Comparison of ENCODE assay signal across 7 cellular contexts in the genomic region with DNA sequence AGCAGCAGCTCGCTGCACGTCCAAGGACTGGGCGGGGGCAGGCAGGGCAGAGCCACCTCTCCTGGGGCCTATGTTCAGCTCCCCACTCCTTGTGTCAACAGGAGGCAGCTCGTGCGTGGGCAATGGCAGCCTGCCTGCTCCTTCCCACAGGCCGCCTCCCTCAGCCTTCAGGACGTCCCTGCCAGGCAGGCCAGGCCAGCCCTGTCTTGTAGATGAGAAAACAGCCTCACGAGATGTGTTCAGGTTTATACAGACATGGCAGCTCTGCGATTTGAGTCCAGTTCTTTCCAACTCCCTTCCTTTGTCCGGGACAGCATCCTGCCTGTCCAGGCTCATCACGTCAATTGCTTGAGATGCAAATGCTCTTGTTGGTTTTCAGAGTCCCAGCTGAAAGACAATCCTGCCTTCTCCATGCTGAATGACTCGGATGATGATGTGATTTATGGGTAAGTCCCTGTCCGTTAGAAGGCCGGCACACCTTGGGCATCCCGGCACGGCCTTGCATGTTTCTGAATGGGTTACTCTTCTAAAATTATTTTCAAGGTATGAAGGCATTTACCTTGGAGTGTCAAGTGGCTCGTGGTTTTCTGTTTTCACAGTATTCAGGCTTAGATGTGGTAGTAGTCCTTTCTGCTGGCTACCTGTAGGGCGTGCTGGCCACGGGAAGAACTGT. TPM values are rescaled to one million over a fixed set of nuclear protein-coding genes. Genes with fewer than 3 reads are reported as not detected.
A peak's percentile ranks its signal among the peaks of the same experiment; 100 is the strongest.
DNase-seq lines count a peak whose midpoint lies in the region; ATAC-seq and TF ChIP-seq lines count a peak whose summit lies in the region.

No MANE protein-coding gene starts in this region.

- peak overlapping the region in 1 of 3 donors; percentile 15 for H3K4me3 ChIP-seq in breast epithelium
- H3K4me3 ChIP-seq in left lung, result no peak overlapping the region

- no peak for DNase-seq in RWPE1 (ENCODE audit: low spot score)
- peak; percentile 42 to 77 for DNase-seq in breast epithelium (ENCODE audit: low spot score in 2 of 2)
- peak; percentile 52 to 80 for DNase-seq in left lung
- DNase-seq in stromal cell of bone marrow (ENCODE audit: low read depth), result peak; percentile 67
- no peak for DNase-seq in GM10266 (ENCODE audit: extremely low spot score)
- DNase-seq in ureter (ENCODE audit: low spot score), result no peak

- no peak for TF ChIP-seq POLR2A in breast epithelium (IDR thresholded peaks at IDR 0.05)

- intact Hi-C loops in breast epithelium (cut with DNase I; ENCODE audit: low total_unique reads) (no loop called here), left lung (cut with DNase I) (no loop called here)

- H3K9me3 ChIP-seq in breast epithelium (no peaks in the 10 kb centered on the region), left lung (no peaks in the 10 kb centered on the region)

- peak; percentile 35 for ATAC-seq in left lung
- no peak for ATAC-seq in HG02798 (IDR thresholded peaks at IDR 0.05; ENCODE audit: poor library complexity, unreplicated experiment)

- POLR2A ChIA-PET in RWPE1 (lab: Yijun Ruan, JAX; ENCODE audit: low non-redundant PET), result no interaction called here

- TF ChIP-seq CTCF in RWPE1 (conservative IDR thresholded peaks at IDR 0.05; ENCODE audit: low read depth) (no peak), breast epithelium (IDR thresholded peaks at IDR 0.05) (no peak), left lung (IDR thresholded peaks at IDR 0.05) (no peak), GM10266 (IDR thresholded peaks at IDR 0.05; ENCODE audit: control insufficient read depth, insufficient read depth, low read depth, missing control alignments) (no peak)

- no peaks in the 10 kb centered on the region for H3K36me3 ChIP-seq in breast epithelium
- H3K36me3 ChIP-seq in left lung, result peaks cover 0 to 93% of the 10 kb centered on the region in 2 donors

- H3K27me3 ChIP-seq in breast epithelium (no peaks in the 10 kb centered on the region), left lung (no peaks in the 10 kb centered on the region)

- peak overlapping the region; percentile 60 for H3K27ac ChIP-seq in RWPE1
- H3K27ac ChIP-seq in breast epithelium, result peak overlapping the region; percentile 58 to 60
- H3K27ac ChIP-seq in left lung, result peak overlapping the region; percentile 45 to 61

- H3K4me1 ChIP-seq in breast epithelium (no peaks in the 10 kb centered on the region), left lung (peaks cover 11 to 20% of the 10 kb centered on the region in 2 donors)

- CTCF ChIA-PET in RWPE1 (lab: Yijun Ruan, JAX), result no interaction called here

RNA-seq across cellular contexts. Expression of a gene that starts 13.5 kb away (rescaled TPM):
- total RNA-seq in breast epithelium, result 10 to 100 TPM; 48.2 to 76.1 (median 73.4) TPM
- 100 to 1,000 TPM; 147 to 163 TPM for total RNA-seq in left lung
- 117 TPM for total RNA-seq in ureter

RNA-seq across cellular contexts. Expression of a gene that starts 18.8 kb away (rescaled TPM):
- total RNA-seq in breast epithelium (1 to 10 TPM; 5.2 to 8.0 (median 7.5) TPM), left lung (1 to 10 TPM; 6.5 to 9.1 TPM), ureter (8.7 TPM)

Comparison
In these comparisons a context has a peak if more than half of its experiments do, and no peak if none do; other contexts are left out.
1. DNase-seq: peak in breast epithelium (2 of 2), left lung (2 of 2) and stromal cell of bone marrow (single experiment); none in RWPE1 (single experiment), GM10266 (single experiment) and ureter (single experiment).
2. Peak in every context shown above with its lines, with median percentiles within 50 percentile points of each other: H3K27ac ChIP-seq.